Comparison of ENCODE assay signal across 28 cellular contexts in the genomic region with DNA sequence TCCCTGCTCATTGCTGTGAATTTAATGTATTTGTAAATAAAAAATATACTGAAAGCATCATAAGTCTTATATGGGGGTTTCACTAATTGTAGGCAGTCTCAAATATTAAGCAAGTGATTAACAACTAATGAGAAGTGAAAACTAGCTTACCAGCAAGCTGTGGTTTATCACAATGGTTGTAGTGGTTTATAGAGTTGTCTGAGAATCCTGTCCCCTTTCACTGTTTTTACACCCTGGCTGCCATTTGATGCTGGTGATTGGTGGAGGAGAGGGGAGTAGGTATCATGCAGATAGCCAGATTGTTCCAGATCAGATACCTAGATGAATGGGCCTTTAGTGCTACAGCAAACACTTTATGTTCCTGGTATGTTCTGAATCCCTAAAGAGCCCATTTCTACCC. TPM values are rescaled to one million over a fixed set of nuclear protein-coding genes. Genes with fewer than 3 reads are reported as not detected.
A peak's percentile ranks its signal among the peaks of the same experiment; 100 is the strongest.
DNase-seq lines count a peak whose midpoint lies in the region; ATAC-seq, FAIRE-seq and TF ChIP-seq lines count a peak whose summit lies in the region.
"Had no signal": no experiment of that assay in that cellular context is flagged by ENCODE, and none has a peak within 500 bp of the region (broad histone marks: within the 10 kb centered on the region; RNA-seq: fewer than 3 reads in every experiment).

No MANE protein-coding gene starts in this region.

- ATAC-seq in CD4-positive, CD25-positive, alpha-beta regulatory T cell (ENCODE audit: low read depth in 2 of 2): no peak
- ATAC-seq in HG02759 (IDR thresholded peaks at IDR 0.05; ENCODE audit: unreplicated experiment) (peak; percentile 42), WTC11 (no peak)
- ATAC-seq: gastrocnemius medialis, Panc1, right cardiac atrium had no signal

- H3K4me3 Mint-ChIP-seq in CD4-positive, CD25-positive, alpha-beta regulatory T cell: no peak overlapping the region
- H3K4me3 Mint-ChIP-seq in WTC11: no peak overlapping the region
- H3K4me3 Mint-ChIP-seq: activated CD4-positive, alpha-beta memory T cell treated with anti-CD3 and anti-CD28 coated beads for 36 hours; activated naive CD4-positive, alpha-beta T cell treated with anti-CD3 and anti-CD28 coated beads, Interleukin-2, amount 10 ng/mL, durations not matched to agents 7 days and 5 days; mesothelial cell of epicardium; naive B cell; T-helper 2 cell treated with Interferon-gamma antibody and Interleukin-4, amounts not matched to agents 5 μg/mL and 100 μg/mL, for 36 hours had no signal

- peak; percentile 79 for FAIRE-seq in GM18507 (lab: Jason Lieb, UNC)
- FAIRE-seq: endothelial cell of umbilical vein had no signal

- TF ChIP-seq CTCF in WTC11 (IDR thresholded peaks at IDR 0.05): no peak

- H3K27me3 Mint-ChIP-seq in CD4-positive, CD25-positive, alpha-beta regulatory T cell: no peaks in the 10 kb centered on the region
- no peaks in the 10 kb centered on the region for H3K27me3 Mint-ChIP-seq in WTC11 (ENCODE audit: low read depth)
- H3K27me3 Mint-ChIP-seq: activated CD4-positive, alpha-beta memory T cell treated with anti-CD3 and anti-CD28 coated beads for 36 hours; activated naive CD4-positive, alpha-beta T cell treated with anti-CD3 and anti-CD28 coated beads, Interleukin-2, amount 10 ng/mL, durations not matched to agents 7 days and 5 days; naive B cell had no signal

- no peaks in the 10 kb centered on the region for H3K9me3 ChIP-seq in CD4-positive, CD25-positive, alpha-beta regulatory T cell (ENCODE audit: control insufficient read depth in 2 of 2, low read length in 2 of 2)
- H3K9me3 ChIP-seq: breast epithelium, gastrocnemius medialis, thyroid gland, uterus had no signal

- no peaks in the 10 kb centered on the region for H3K9me3 Mint-ChIP-seq in CD4-positive, CD25-positive, alpha-beta regulatory T cell
- peaks cover 3% of the 10 kb centered on the region; the same call in 1 of the 2 replicates for H3K9me3 Mint-ChIP-seq in WTC11
- H3K9me3 Mint-ChIP-seq: activated CD4-positive, alpha-beta memory T cell treated with anti-CD3 and anti-CD28 coated beads for 36 hours; activated naive CD4-positive, alpha-beta T cell treated with anti-CD3 and anti-CD28 coated beads, Interleukin-2, amount 10 ng/mL, durations not matched to agents 7 days and 5 days; mesothelial cell of epicardium; naive B cell; T-helper 2 cell treated with Interferon-gamma antibody and Interleukin-4, amounts not matched to agents 5 μg/mL and 100 μg/mL, for 36 hours had no signal

- no peak overlapping the region for H3K4me3 ChIP-seq in CD4-positive, CD25-positive, alpha-beta regulatory T cell (ENCODE audit: low read depth, low read length)
- H3K4me3 ChIP-seq: breast epithelium, gastrocnemius medialis, thyroid gland, uterus had no signal

- peaks cover 3% of the 10 kb centered on the region for H3K4me1 ChIP-seq in CD4-positive, CD25-positive, alpha-beta regulatory T cell (ENCODE audit: control insufficient read depth, insufficient read depth, low read length, poor library complexity, severe bottlenecking)
- H3K4me1 ChIP-seq: uterus had no signal

- peaks cover 4% of the 10 kb centered on the region for H3K36me3 Mint-ChIP-seq in CD4-positive, CD25-positive, alpha-beta regulatory T cell
- peaks cover 12% of the 10 kb centered on the region for H3K36me3 Mint-ChIP-seq in WTC11
- H3K36me3 Mint-ChIP-seq: mesothelial cell of epicardium had no signal

- CTCF ChIA-PET in WTC11 (lab: Charles Lee): interaction anchor here (0.6 to 1.2 kb wide), 3 partner anchors 165 to 450 kb away, joined by 3 to 5 read pairs (median 3); no protein-coding TSS in a partner anchor

- no peak overlapping the region for H3K27ac ChIP-seq in CD4-positive, CD25-positive, alpha-beta regulatory T cell (ENCODE audit: insufficient read depth, low read length, poor library complexity, severe bottlenecking)
- H3K27ac ChIP-seq: breast epithelium, gastrocnemius medialis, thyroid gland had no signal

- peaks cover 31 to 61% (median 47%) of the 10 kb centered on the region in 4 donors for H3K4me1 Mint-ChIP-seq in CD4-positive, CD25-positive, alpha-beta regulatory T cell
- H3K4me1 Mint-ChIP-seq in WTC11: peaks cover 43% of the 10 kb centered on the region

- POLR2A ChIA-PET in WTC11 (lab: Charles Lee): no interaction called here

- peak overlapping the region in 2 of 3 donors; percentile 6 to 27 for H3K27ac Mint-ChIP-seq in CD4-positive, CD25-positive, alpha-beta regulatory T cell
- peak overlapping the region; percentile 18 for H3K27ac Mint-ChIP-seq in WTC11
- H3K27ac Mint-ChIP-seq: activated CD4-positive, alpha-beta memory T cell treated with anti-CD3 and anti-CD28 coated beads for 36 hours; activated naive CD4-positive, alpha-beta T cell treated with anti-CD3 and anti-CD28 coated beads, Interleukin-2, amount 10 ng/mL, durations not matched to agents 7 days and 5 days; mesothelial cell of epicardium; T-helper 2 cell treated with Interferon-gamma antibody and Interleukin-4, amounts not matched to agents 5 μg/mL and 100 μg/mL, for 36 hours had no signal

- H3K36me3 ChIP-seq in CD4-positive, CD25-positive, alpha-beta regulatory T cell (ENCODE audit: control insufficient read depth, insufficient read depth, low read length): peaks cover 4% of the 10 kb centered on the region
- H3K36me3 ChIP-seq: breast epithelium, gastrocnemius medialis, thyroid gland, uterus had no signal

- no peak for DNase-seq in CD4-positive, CD25-positive, alpha-beta regulatory T cell
- DNase-seq in GM18507 (ENCODE audit: extremely low spot score, insufficient read length, low read depth): no peak
- DNase-seq in WTC11 (ENCODE audit: low spot score): no peak
- no peak for DNase-seq in NCI-H187 treated with DMSO at 0.1 percent for 48 hours (lab: John Stamatoyannopoulos, UW)
- no peak for DNase-seq in mucosa of gallbladder (ENCODE audit: low spot score)
- no peak for DNase-seq in SIG-M5 treated with dmso at 0.1 percent for 504 hours (lab: John Stamatoyannopoulos, UW; ENCODE audit: unreplicated experiment)
- DNase-seq: activated CD4-positive, alpha-beta memory T cell treated with anti-CD3 and anti-CD28 coated beads for 36 hours; activated CD4-positive, alpha-beta T cell treated with anti-CD3 and anti-CD28 coated beads for 1 hour; activated CD8-positive, alpha-beta memory T cell treated with anti-CD3 and anti-CD28 coated beads, Interleukin-2, amount 50 U/mL, for 48 hours; activated naive CD4-positive, alpha-beta T cell treated with anti-CD3 and anti-CD28 coated beads, Interleukin-2, amount 10 ng/mL, durations not matched to agents 7 days and 5 days; amniotic stem cell; gastrocnemius medialis; IMR-90; kidney glomerular epithelial cell; naive B cell; NCI-H1436; NCI-H2081 treated with DMSO at 0.1 percent for 48 hours; right cardiac atrium; Right ventricle myocardium superior; stimulated activated CD8-positive, alpha-beta memory T cell treated with anti-CD3 and anti-CD28 coated beads, Interleukin-4, amount 100 ng/mL, for 48 hours; thyroid gland; uterus had no signal

- H3K27me3 ChIP-seq in CD4-positive, CD25-positive, alpha-beta regulatory T cell (ENCODE audit: control insufficient read depth, insufficient read depth, low read length): no peaks in the 10 kb centered on the region
- H3K27me3 ChIP-seq: breast epithelium, gastrocnemius medialis, thyroid gland, uterus had no signal

TF ChIP-seq in WTC11, 78 proteins besides CTCF, POLR2A, EP300 and RAD21:
- TF ChIP-seq ZNF263 (CRISPR knock-in tag; IDR thresholded peaks at IDR 0.05; ENCODE audit: low read depth) (no peak), ZBTB21 (CRISPR knock-in tag; IDR thresholded peaks at IDR 0.05; ENCODE audit: borderline replicate concordance) (no peak), CBFB (CRISPR knock-in tag; IDR thresholded peaks at IDR 0.05; ENCODE audit: low read depth) (no peak), ZNF121 (CRISPR knock-in tag; IDR thresholded peaks at IDR 0.05) (no peak), SOX15 (CRISPR knock-in tag; IDR thresholded peaks at IDR 0.05) (no peak), ZMAT4 (CRISPR knock-in tag; IDR thresholded peaks at IDR 0.05) (no peak), TP53 (CRISPR knock-in tag; IDR thresholded peaks at IDR 0.05) (no peak), NR3C1 (CRISPR knock-in tag; conservative IDR thresholded peaks at IDR 0.05; ENCODE audit: low read depth) (no peak), FOXK1 (CRISPR knock-in tag; IDR thresholded peaks at IDR 0.05) (no peak), MYBL2 (CRISPR knock-in tag; IDR thresholded peaks at IDR 0.05) (no peak), HMGA2 (CRISPR knock-in tag; IDR thresholded peaks at IDR 0.05) (no peak), NFATC4 (CRISPR knock-in tag; IDR thresholded peaks at IDR 0.05) (no peak)
- TF ChIP-seq, protein P1, sequence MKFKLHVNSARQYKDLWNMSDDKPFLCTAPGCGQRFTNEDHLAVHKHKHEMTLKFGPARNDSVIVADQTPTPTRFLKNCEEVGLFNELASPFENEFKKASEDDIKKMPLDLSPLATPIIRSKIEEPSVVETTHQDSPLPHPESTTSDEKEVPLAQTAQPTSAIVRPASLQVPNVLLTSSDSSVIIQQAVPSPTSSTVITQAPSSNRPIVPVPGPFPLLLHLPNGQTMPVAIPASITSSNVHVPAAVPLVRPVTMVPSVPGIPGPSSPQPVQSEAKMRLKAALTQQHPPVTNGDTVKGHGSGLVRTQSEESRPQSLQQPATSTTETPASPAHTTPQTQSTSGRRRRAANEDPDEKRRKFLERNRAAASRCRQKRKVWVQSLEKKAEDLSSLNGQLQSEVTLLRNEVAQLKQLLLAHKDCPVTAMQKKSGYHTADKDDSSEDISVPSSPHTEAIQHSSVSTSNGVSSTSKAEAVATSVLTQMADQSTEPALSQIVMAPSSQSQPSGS (CRISPR knock-in tag; IDR thresholded peaks at IDR 0.05; ENCODE audit: borderline replicate concordance, low read depth): no peak
TF ChIP-seq in WTC11: peak in this region for 0.

RNA-seq across cellular contexts. Expression of gene MKKS, which starts 6.0 kb away (rescaled TPM):
- total RNA-seq in CD4-positive, CD25-positive, alpha-beta regulatory T cell: 5.0 TPM
- 10 to 100 TPM; 26.6 to 37.2 (median 31.9) TPM for polyA plus RNA-seq in CD4-positive, CD25-positive, alpha-beta regulatory T cell
- total RNA-seq in WTC11 (2021) (16.5 to 20.9 TPM (median 17.0 TPM) in 3 replicates), mucosa of gallbladder (33.2 TPM)

RNA-seq across cellular contexts. Expression of gene SLX4IP, which starts 7.1 kb away (rescaled TPM):
- 4.1 TPM for total RNA-seq in CD4-positive, CD25-positive, alpha-beta regulatory T cell
- polyA plus RNA-seq in CD4-positive, CD25-positive, alpha-beta regulatory T cell: 1 to 10 TPM; 1.5 to 2.5 (median 2.2) TPM
- total RNA-seq in WTC11 (2021): 7.4 to 9.9 TPM (median 8.4 TPM) in 3 replicates
- total RNA-seq in mucosa of gallbladder: 11.3 TPM
